1 cellular context compared by ENCODE assay signal in the genomic region with DNA sequence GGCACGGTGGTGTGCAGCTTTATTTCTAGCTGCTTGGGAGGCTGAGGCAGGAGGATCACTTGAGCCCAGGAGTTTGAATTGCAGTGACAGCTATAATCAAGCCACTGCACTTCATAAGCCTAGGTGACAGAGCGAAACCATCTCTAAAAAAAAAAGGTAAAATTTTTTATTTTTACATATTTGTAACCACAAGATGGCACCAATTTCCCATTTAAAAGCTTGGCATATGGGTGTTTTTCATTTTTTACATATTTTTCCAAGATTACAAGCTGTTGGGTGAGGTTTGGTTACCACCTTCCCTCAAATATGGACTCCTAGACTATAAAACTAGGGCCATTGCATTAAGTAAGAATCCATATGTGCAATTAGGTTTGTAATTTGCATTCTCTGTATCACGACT.
TF ChIP-seq lines count a peak whose summit lies in the region.

No MANE protein-coding gene starts in this region.

TF ChIP-seq in GM12878, 131 proteins besides CTCF, POLR2A, EP300 and RAD21 (continued from another document):
- TF ChIP-seq CUX1 (IDR thresholded peaks at IDR 0.05; ENCODE audit: insufficient replicate concordance, low read depth, low read length): no peak
